In genomic region chr11:60348116-60348515, GRCh38 we compare ENCODE assay signal across 26 cellular contexts. TPM values are rescaled to one million over a fixed set of nuclear protein-coding genes. Genes with fewer than 3 reads are reported as not detected.
A peak's percentile ranks its signal among the peaks of the same experiment; 100 is the strongest.
DNase-seq lines count a peak whose midpoint lies in the region; ATAC-seq and TF ChIP-seq lines count a peak whose summit lies in the region.
"Had no signal": no experiment of that assay in that cellular context is flagged by ENCODE, and none has a peak within 500 bp of the region (broad histone marks: within the 10 kb centered on the region; RNA-seq: fewer than 3 reads in every experiment).

No MANE protein-coding gene starts in this region.

- DNase-seq in GM10248 (ENCODE audit: extremely low spot score), result no peak
- no peak for DNase-seq in GM13976 (ENCODE audit: low spot score)
- no peak for DNase-seq in PC-3
- peak; percentile 21 for DNase-seq in iPS-NIHi7 (ENCODE audit: extremely low spot score)
- no peak for DNase-seq in foreskin fibroblast
- DNase-seq in cortex of kidney (lab: John Stamatoyannopoulos, UW), result no peak
- DNase-seq in NCI-H526 (lab: John Stamatoyannopoulos, UW), result no peak
- DNase-seq in NCI-H2029 treated with DMSO at 0.1 percent for 48 hours (lab: John Stamatoyannopoulos, UW), result no peak
- DNase-seq: activated CD8-positive, alpha-beta T cell treated with anti-CD3 and anti-CD28 coated beads for 36 hours; activated naive CD4-positive, alpha-beta T cell; AML-193; dermis blood vessel endothelial cell; KG1; NCI-H1105; NCI-H2081; PC-9; right cardiac atrium had no signal

- no peaks in the 10 kb centered on the region for H3K9me2 ChIP-seq in PC-3 (replicated peaks; ENCODE audit: low read length)

- H3F3A ChIP-seq in PC-3 (ENCODE audit: low read length, unreplicated experiment), result no peaks in the 10 kb centered on the region

- H3K79me2 ChIP-seq in PC-3 (ENCODE audit: low read length), result no peaks in the 10 kb centered on the region
- H3K79me2 ChIP-seq: hepatocyte had no signal

- peaks cover 49% of the 10 kb centered on the region for H3K27me3 ChIP-seq in PC-3 (ENCODE audit: low read length)
- H3K27me3 ChIP-seq: breast epithelium, hepatocyte, SJCRH30 had no signal

- in situ Hi-C loops in GM13976 (cut with MboI; ENCODE audit: low sequenced_read_pairs, unreplicated experiment), result loop anchor here (10.0 kb wide), 1 partner anchor 73 kb away; no protein-coding TSS in a partner anchor

- H3K36me3 ChIP-seq in PC-3 (ENCODE audit: low read depth, low read length), result no peaks in the 10 kb centered on the region
- H3K36me3 ChIP-seq: breast epithelium, SJCRH30 had no signal

- no peak overlapping the region for H3K27ac ChIP-seq in PC-3 (ENCODE audit: low read length)
- H3K27ac ChIP-seq: breast epithelium, hepatocyte, PC-9, SJCRH30, VCaP had no signal

- no peak overlapping the region for H3K4me3 ChIP-seq in PC-3 (ENCODE audit: low read length)
- no peak overlapping the region for H3K4me3 ChIP-seq in foreskin fibroblast (ENCODE audit: low read depth in 1 of 2, low read length in 2 of 2)
- H3K4me3 ChIP-seq: breast epithelium, hepatocyte, lung, PC-9, SJCRH30 had no signal

- intact Hi-C loops in PC-3 (cut with micrococcal nuclease), result no loop called here

- H2AFZ ChIP-seq in PC-3 (ENCODE audit: low read length), result no peak overlapping the region
- H2AFZ ChIP-seq: hepatocyte, PC-9 had no signal

- H3K4me2 ChIP-seq in PC-3 (ENCODE audit: low read length), result no peak overlapping the region
- H3K4me2 ChIP-seq: hepatocyte, PC-9 had no signal

- H3K9me3 ChIP-seq in PC-3 (ENCODE audit: low read length), result no peaks in the 10 kb centered on the region
- H3K9me3 ChIP-seq: breast epithelium, SJCRH30 had no signal

- H3K4me1 ChIP-seq in PC-3 (ENCODE audit: insufficient read depth, low read length), result no peaks in the 10 kb centered on the region
- H3K4me1 ChIP-seq: breast epithelium, SJCRH30 had no signal

- no TSS peak for BruUV-seq in PC-3 (replicated peaks; lab: Mats Ljungman, UMichigan)

- TF ChIP-seq CTCF in GM10248 (IDR thresholded peaks at IDR 0.05; ENCODE audit: control extremely low read depth, extremely low read depth, low read depth, missing control alignments) (peak; percentile 29), GM13976 (IDR thresholded peaks at IDR 0.05; ENCODE audit: borderline replicate concordance, control extremely low read depth, extremely low read depth, insufficient read depth, missing control alignments) (peak; percentile 21), PC-3 (conservative IDR thresholded peaks at IDR 0.05; ENCODE audit: low read depth, low read length) (peak; percentile 38; the same call in 1 of the 2 replicates), foreskin fibroblast (IDR thresholded peaks at IDR 0.05; ENCODE audit: low read depth, low read length) (no peak)

- POLR2A ChIA-PET in GM10248 (lab: Yijun Ruan, JAX) (no interaction called here), PC-3 (lab: Charles Lee; ENCODE audit: unreplicated experiment) (no interaction called here)

- no peak for ATAC-seq in PC-3
- ATAC-seq: activated CD8-positive, alpha-beta T cell treated with anti-CD3 and anti-CD28 coated beads for 36 hours; right cardiac atrium had no signal

- no peaks in the 10 kb centered on the region for H4K20me1 ChIP-seq in PC-3 (ENCODE audit: low read length)

- CTCF ChIA-PET in GM10248 (lab: Yijun Ruan, JAX), result interaction anchor here (1.0 to 7.1 kb wide), 9 partner anchors 12 to 286 kb away, joined by 3 to 73 read pairs (median 8); no protein-coding TSS in a partner anchor
- CTCF ChIA-PET in PC-3 (lab: Charles Lee), result no interaction called here

- no peak overlapping the region for H3K9ac ChIP-seq in PC-3 (ENCODE audit: low read length)

RNA-seq across cellular contexts. Expression of gene MS4A6E, which starts 21.1 kb away (rescaled TPM):
- total RNA-seq in PC-3 (2014; rRNA removed), result not detected in 2 replicates
- total RNA-seq: activated CD8-positive, alpha-beta T cell treated with anti-CD3 and anti-CD28 coated beads for 36 hours; dermis blood vessel endothelial cell; fibroblast of villous mesenchyme; hepatocyte; HT-29; myocyte; NCI-H460; PC-9; right cardiac atrium; SJCRH30 had no signal

RNA-seq across cellular contexts. Expression of gene MS4A7, which starts 30.2 kb away (rescaled TPM):
- 2.1 and 3.6 TPM in 2 replicates for total RNA-seq in PC-3 (2014; rRNA removed)
- total RNA-seq: activated CD8-positive, alpha-beta T cell treated with anti-CD3 and anti-CD28 coated beads for 36 hours; dermis blood vessel endothelial cell; fibroblast of villous mesenchyme; HT-29; myocyte; NCI-H460; PC-9; SJCRH30 had no signal

RNA-seq across cellular contexts. Expression of gene MS4A14, which starts 48.1 kb away (rescaled TPM):
- total RNA-seq in PC-3 (2014; rRNA removed), result 0.07 and 0.29 TPM in 2 replicates
- total RNA-seq: activated CD8-positive, alpha-beta T cell treated with anti-CD3 and anti-CD28 coated beads for 36 hours; dermis blood vessel endothelial cell; fibroblast of villous mesenchyme; hepatocyte; HT-29; myocyte; NCI-H460; PC-9; SJCRH30 had no signal
